Comparison of ENCODE assay signal across 10 cellular contexts in the genomic region with DNA sequence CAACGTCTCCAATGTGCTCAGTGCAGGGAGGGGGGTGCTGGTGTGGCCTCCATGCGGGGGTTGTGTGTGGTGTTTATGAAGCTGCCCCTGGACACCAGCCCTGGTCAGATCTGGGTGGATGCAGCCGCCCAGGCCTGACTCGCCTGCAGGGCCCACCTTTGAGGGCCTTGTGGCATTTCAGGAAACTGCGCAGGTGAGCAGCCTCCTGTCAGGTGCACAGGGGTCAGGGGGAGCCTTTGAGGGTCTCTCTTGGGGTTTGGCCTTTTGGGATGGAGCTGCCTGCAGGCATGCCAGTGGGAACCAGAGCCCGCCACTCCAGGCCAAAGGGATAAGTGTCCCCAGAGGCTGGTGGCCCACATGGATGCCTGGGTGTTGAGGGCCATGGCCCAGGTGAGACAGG. TPM values are rescaled to one million over a fixed set of nuclear protein-coding genes. Genes with fewer than 3 reads are reported as not detected.
"Had no signal": no experiment of that assay in that cellular context is flagged by ENCODE, and none has a peak within 500 bp of the region (broad histone marks: within the 10 kb centered on the region; RNA-seq: fewer than 3 reads in every experiment).

No MANE protein-coding gene starts in this region.

- H3K36me3 ChIP-seq: HAP-1 had no signal

- H3K36me3 Mint-ChIP-seq: IgD-negative memory B cell had no signal

- H3K9me3 Mint-ChIP-seq: GM23338, HFFc6 had no signal

- ATAC-seq: GM23338, HCT116 had no signal

- H3K4me1 Mint-ChIP-seq: IgD-negative memory B cell had no signal

- DNase-seq: H7, HFFc6, KBM-7 had no signal

- H3K27ac ChIP-seq: HL-60 had no signal

- H2AFZ ChIP-seq: GM23338 had no signal

- FAIRE-seq: H1, HepG2 had no signal

- H3K4me1 ChIP-seq: HAP-1 had no signal

- H3K4me2 ChIP-seq: GM23338 had no signal

- H3K27ac Mint-ChIP-seq: GM23338, HFFc6, IgD-negative memory B cell had no signal

- H3K4me3 ChIP-seq: GM23338, HAP-1 had no signal

- H3K4me3 Mint-ChIP-seq: GM23338, HFFc6, IgD-negative memory B cell had no signal

- H3K9me3 ChIP-seq: HAP-1 had no signal

RNA-seq across cellular contexts. Expression of a gene that starts 45.4 kb away (rescaled TPM):
- polyA plus RNA-seq: IgD-negative memory B cell had no signal
